In the genomic region with DNA sequence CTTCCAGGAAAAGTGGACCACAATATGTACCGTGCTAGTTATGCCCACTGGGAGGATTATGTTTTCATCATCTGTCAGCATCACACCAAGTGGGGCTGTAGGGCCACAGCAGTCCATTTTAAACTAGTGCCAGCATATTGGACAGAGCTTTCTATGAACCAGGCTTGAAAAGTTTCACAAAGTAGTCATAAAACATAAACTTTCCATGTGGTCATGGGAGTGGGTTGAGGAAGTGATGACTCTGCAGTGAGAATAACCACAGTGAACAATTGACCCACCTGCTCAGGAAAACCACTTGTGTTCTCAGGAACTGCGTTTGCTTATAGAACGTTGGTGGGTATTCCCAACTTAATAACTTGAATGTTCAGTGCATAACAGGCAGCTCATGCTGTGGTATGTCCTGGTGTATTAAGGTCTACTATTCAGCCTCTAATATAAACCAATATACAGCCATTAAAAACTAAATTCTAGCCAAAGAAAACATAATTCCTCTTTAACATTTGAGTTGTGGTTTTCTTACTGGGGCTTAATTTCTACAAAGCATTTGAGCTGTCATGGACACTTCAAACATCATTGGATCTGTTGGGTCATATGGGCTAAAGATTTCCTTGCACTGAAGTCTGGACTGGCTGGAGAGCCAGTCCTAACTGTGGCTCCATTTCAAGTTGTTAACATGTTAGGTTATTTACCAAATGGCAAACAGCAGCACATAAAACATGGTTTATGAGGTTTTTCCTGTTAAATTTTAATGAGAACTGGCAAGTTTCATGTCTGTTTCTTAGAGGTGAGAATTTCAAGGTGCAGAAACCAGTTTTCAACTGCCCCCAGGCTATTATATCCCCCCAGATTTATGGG, we compare ENCODE assay signal across 8 cellular contexts.
DNase-seq lines count a peak whose midpoint lies in the region; ATAC-seq and TF ChIP-seq lines count a peak whose summit lies in the region.

No MANE protein-coding gene starts in this region.

- DNase-seq in choroid plexus epithelial cell (ENCODE audit: low read depth) (peak; percentile 28), endodermal cell (no peak), Right ventricle myocardium superior (no peak), osteoblast (ENCODE audit: insufficient read length, low spot score, missing footprints) (no peak), SIG-M5 treated with dmso at 0.1 percent for 504 hours (lab: John Stamatoyannopoulos, UW; ENCODE audit: unreplicated experiment) (no peak)

- H3K27ac Mint-ChIP-seq in endodermal cell = no peak overlapping the region

- H3K4me3 ChIP-seq in choroid plexus epithelial cell (ENCODE audit: low read depth, low read length) (no peak overlapping the region), endodermal cell (ENCODE audit: low read length) (no peak overlapping the region), osteoblast (ENCODE audit: insufficient read depth, low read length) (no peak overlapping the region)

- no peaks in the 10 kb centered on the region for H3K79me2 ChIP-seq in osteoblast (ENCODE audit: insufficient read depth, low read length)

- H3K4me2 ChIP-seq in osteoblast (ENCODE audit: insufficient read depth, low read length) = no peak overlapping the region

- H3K27me3 ChIP-seq in endodermal cell (ENCODE audit: control insufficient read depth, insufficient read depth, low read length, poor library complexity, severe bottlenecking) = no peaks in the 10 kb centered on the region
- no peaks in the 10 kb centered on the region for H3K27me3 ChIP-seq in osteoblast (ENCODE audit: insufficient read depth, low read length)

- no peaks in the 10 kb centered on the region for H4K20me1 ChIP-seq in osteoblast (ENCODE audit: insufficient read depth, low read length)

- ATAC-seq in GM18502 (IDR thresholded peaks at IDR 0.05; ENCODE audit: poor library complexity, unreplicated experiment) (peak; percentile 87), GM21390 (IDR thresholded peaks at IDR 0.05; ENCODE audit: unreplicated experiment) (peak; percentile 77), HG03378 (IDR thresholded peaks at IDR 0.05; ENCODE audit: unreplicated experiment) (peak; percentile 95), Right ventricle myocardium superior (ENCODE audit: poor library complexity) (no peak)

- H3K4me1 ChIP-seq in endodermal cell (ENCODE audit: control insufficient read depth, insufficient read depth, low read length) (no peaks in the 10 kb centered on the region), osteoblast (ENCODE audit: insufficient read depth, low read length) (no peaks in the 10 kb centered on the region)

- 87% methylated on average over 3 of the region's 3 CpGs; no CpG with 5 or more reads in 1 of the 2 experiments for WGBS in endodermal cell (ENCODE audit: insufficient coverage in 1 of 2, insufficient read length in 1 of 2), 2 experiments

- intact Hi-C loops in Right ventricle myocardium superior (cut with DNase I) = no loop called here

- H2AFZ ChIP-seq in osteoblast (ENCODE audit: low read length) = no peak overlapping the region

- H3K9me3 ChIP-seq in endodermal cell (ENCODE audit: control insufficient read depth, low read length) (no peaks in the 10 kb centered on the region), osteoblast (ENCODE audit: low read depth, low read length) (peaks cover 2% of the 10 kb centered on the region)

- H3K27ac ChIP-seq in endodermal cell (ENCODE audit: low read depth, low read length) = no peak overlapping the region
- H3K27ac ChIP-seq in osteoblast (ENCODE audit: low read depth, low read length) = no peak overlapping the region

- H3K36me3 Mint-ChIP-seq in endodermal cell (ENCODE audit: low read depth) = no peaks in the 10 kb centered on the region

- H3K4me1 Mint-ChIP-seq in endodermal cell = peaks cover 4% of the 10 kb centered on the region

- H3K9ac ChIP-seq in endodermal cell (ENCODE audit: extremely low read depth, low read length, poor library complexity, severe bottlenecking) = no peak overlapping the region

- no peak overlapping the region for H3K4me3 Mint-ChIP-seq in endodermal cell

- H3K27me3 Mint-ChIP-seq in endodermal cell (ENCODE audit: insufficient read depth) = no peaks in the 10 kb centered on the region

- H3K9me3 Mint-ChIP-seq in endodermal cell = no peaks in the 10 kb centered on the region

- H3K36me3 ChIP-seq in endodermal cell (ENCODE audit: control insufficient read depth, insufficient read depth, low read length) (no peaks in the 10 kb centered on the region), osteoblast (ENCODE audit: insufficient read depth, low read length) (no peaks in the 10 kb centered on the region)

- TF ChIP-seq CTCF in choroid plexus epithelial cell (conservative IDR thresholded peaks at IDR 0.05; ENCODE audit: low read depth, low read length) (no peak), endodermal cell (conservative IDR thresholded peaks at IDR 0.05) (no peak), osteoblast (IDR thresholded peaks at IDR 0.05; ENCODE audit: extremely low read depth, low read depth, low read length) (no peak)
